11 cellular contexts compared by ENCODE assay signal in the genomic region with DNA sequence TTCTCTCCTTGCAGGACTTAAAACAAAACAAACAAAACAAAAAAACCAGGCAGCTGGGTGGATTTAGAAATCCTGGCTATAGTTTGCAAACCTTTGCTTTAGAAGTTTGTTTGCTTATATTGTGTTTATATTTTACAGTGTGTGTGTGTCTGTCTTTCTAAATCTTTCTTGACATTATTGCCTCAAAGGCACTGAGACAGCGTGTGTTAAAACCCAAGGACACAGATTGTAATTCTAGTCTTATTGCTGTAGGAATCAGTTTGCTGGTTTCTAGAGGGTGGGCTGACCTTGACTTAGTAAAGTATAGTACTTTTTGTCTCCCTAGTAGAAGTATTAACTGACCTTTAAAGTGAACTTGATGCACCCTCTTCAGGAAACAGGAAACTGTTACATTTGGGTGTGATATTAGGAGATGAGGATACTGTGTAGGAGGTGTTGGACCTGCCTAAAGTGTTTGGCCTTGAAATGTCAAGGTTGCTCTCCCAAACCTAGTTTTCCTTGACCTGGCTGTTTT.
A peak's percentile ranks its signal among the peaks of the same experiment; 100 is the strongest.
DNase-seq lines count a peak whose midpoint lies in the region; ATAC-seq, FAIRE-seq and TF ChIP-seq lines count a peak whose summit lies in the region.
"Had no signal": no experiment of that assay in that cellular context is flagged by ENCODE, and none has a peak within 500 bp of the region (broad histone marks: within the 10 kb centered on the region; RNA-seq: fewer than 3 reads in every experiment).

No MANE protein-coding gene starts in this region.

- 67% methylated on average over 1 of the region's 1 CpG for WGBS in K562 (ENCODE audit: insufficient coverage, low coverage, missing lambda C conversion rate)
- WGBS in suprapubic skin = 71% methylated on average over 1 of the region's 1 CpG

- H3K27ac ChIP-seq in K562 (ENCODE audit: extremely low read depth, low read depth, low read length) (no peak overlapping the region), suprapubic skin (no peak overlapping the region)

- DNase-seq in GM20000 (ENCODE audit: low spot score) = peak; percentile 5
- DNase-seq in NCI-H226 = peak; percentile 12
- peak in 1 of 4 experiments; percentile 20 for DNase-seq in K562 (ENCODE audit: extremely low read depth in 1 of 4, low spot score in 3 of 4)
- DNase-seq in mesothelial cell of epicardium (ENCODE audit: low spot score in 2 of 2, unreplicated experiment in 2 of 2) = no peak
- no peak for DNase-seq in suprapubic skin (ENCODE audit: low spot score in 2 of 2)
- DNase-seq: NCI-H1694; stimulated activated CD4-positive, alpha-beta T cell treated with anti-CD3 and anti-CD28 coated beads, Interleukin-12 subunit alpha, Interleukin-12 subunit beta, amount 100 ng/mL, for 4 hours; stimulated activated CD8-positive, alpha-beta memory T cell treated with anti-CD3 and anti-CD28 coated beads, Interleukin-4, amount 100 ng/mL, for 48 hours had no signal

- no peak for TF ChIP-seq POLR2A in K562 (conservative IDR thresholded peaks at IDR 0.05)
- TF ChIP-seq POLR2A in suprapubic skin (IDR thresholded peaks at IDR 0.05) = no peak

- peak overlapping the region; percentile 3 for H3K27ac Mint-ChIP-seq in mesothelial cell of epicardium
- H3K27ac Mint-ChIP-seq: activated T-helper 2 cell treated with anti-CD3 and anti-CD28 coated beads, Interferon-gamma antibody, Interleukin-2, Interleukin-4, amounts not matched to agents 10 μg/mL and 5 μg/mL and 100 μg/mL, durations not matched to agents 14 hours and 24 hours and 36 hours had no signal

- H2AFZ ChIP-seq in K562 (ENCODE audit: low read depth, low read length) = no peak overlapping the region

- H3K4me1 ChIP-seq in K562 (replicated peaks in 1 of 2; ENCODE audit: control insufficient read depth in 2 of 2, insufficient read depth in 2 of 2, low read length in 2 of 2) (peaks cover 0 to 5% of the 10 kb centered on the region in 2 experiments; a peak in 2 of 5 replicates), suprapubic skin (peaks cover 37% of the 10 kb centered on the region)

- no peaks in the 10 kb centered on the region for H3K27me3 ChIP-seq in K562 (ENCODE audit: control insufficient read depth in 2 of 2, insufficient read depth in 2 of 2, low read length in 2 of 2)
- H3K27me3 ChIP-seq in suprapubic skin = no peaks in the 10 kb centered on the region

- peaks cover 18% of the 10 kb centered on the region for H3K9me3 Mint-ChIP-seq in mesothelial cell of epicardium
- H3K9me3 Mint-ChIP-seq: activated T-helper 2 cell treated with anti-CD3 and anti-CD28 coated beads, Interferon-gamma antibody, Interleukin-2, Interleukin-4, amounts not matched to agents 10 μg/mL and 5 μg/mL and 100 μg/mL, durations not matched to agents 14 hours and 24 hours and 36 hours had no signal

- H4K20me1 ChIP-seq in K562 (replicated peaks; ENCODE audit: control insufficient read depth, insufficient read depth, low read length) = no peaks in the 10 kb centered on the region

- H3K27me3 Mint-ChIP-seq in mesothelial cell of epicardium (ENCODE audit: low read depth) = no peaks in the 10 kb centered on the region

- no peak overlapping the region for H3K4me3 Mint-ChIP-seq in mesothelial cell of epicardium

- H3K9me1 ChIP-seq in K562 (ENCODE audit: control insufficient read depth, insufficient read depth, low read length) = no peaks in the 10 kb centered on the region

- no TSS peak for BruUV-seq in K562 (replicated peaks; lab: Mats Ljungman, UMichigan)

- peaks cover 19% of the 10 kb centered on the region for H3K36me3 Mint-ChIP-seq in mesothelial cell of epicardium

- H3K9me3 ChIP-seq in K562 (replicated peaks; ENCODE audit: control insufficient read depth, insufficient read depth, low read depth, low read length) (no peaks in the 10 kb centered on the region), suprapubic skin (no peaks in the 10 kb centered on the region)

- intact Hi-C loops in K562 (cut with micrococcal nuclease) = loop anchor here (10.0 kb wide), 1 partner anchor 165 kb away; no protein-coding TSS in a partner anchor

- H3K36me3 ChIP-seq in K562 (ENCODE audit: control insufficient read depth, insufficient read depth, low read length) = peaks cover 11% of the 10 kb centered on the region; the same call in 2 of the 3 replicates
- no peaks in the 10 kb centered on the region for H3K36me3 ChIP-seq in suprapubic skin

- CTCF ChIA-PET in K562 (lab: Yijun Ruan, JAX; ENCODE audit: low intra/inter-chr PET ratio) = no interaction called here

- H3K79me2 ChIP-seq in K562 (ENCODE audit: control insufficient read depth, insufficient read depth, low read length) = peaks cover 84% of the 10 kb centered on the region

- in situ Hi-C loops in K562 (cut with MboI) = no loop called here

- TF ChIP-seq RAD21 in K562 (CRISPR knock-in tag; conservative IDR thresholded peaks at IDR 0.05 in 1 of 2, IDR thresholded peaks at IDR 0.05 in 1 of 2) = peak in 1 of 2 experiments; percentile 54; a peak in 3 of 4 replicates

- no peak overlapping the region for H3K4me2 ChIP-seq in K562 (ENCODE audit: insufficient read depth, low read length)

- no peak overlapping the region for H3K9ac ChIP-seq in K562 (ENCODE audit: insufficient read depth in 1 of 2, low read depth in 2 of 2, low read length in 2 of 2)

- POLR2A ChIA-PET in K562 (lab: Yijun Ruan, JAX) = interaction anchor here (0.6 kb wide), 1 partner anchor 12 kb away, joined by 3 read pairs; no protein-coding TSS in a partner anchor

- TF ChIP-seq EP300 in K562 (IDR thresholded peaks at IDR 0.05; ENCODE audit: low read length) = no peak
- no peak for TF ChIP-seq EP300 in suprapubic skin (IDR thresholded peaks at IDR 0.05)

- ATAC-seq in K562 (peak; percentile 79), HG02610 (IDR thresholded peaks at IDR 0.05; ENCODE audit: unreplicated experiment) (no peak), HG03196 (IDR thresholded peaks at IDR 0.05; ENCODE audit: unreplicated experiment) (no peak)

- H3K4me1 Mint-ChIP-seq in mesothelial cell of epicardium = peaks cover 14% of the 10 kb centered on the region

- H3K4me3 ChIP-seq in K562 = no peak overlapping the region
- H3K4me3 ChIP-seq in suprapubic skin = no peak overlapping the region

- no peak for TF ChIP-seq CTCF in GM20000 (IDR thresholded peaks at IDR 0.05; ENCODE audit: extremely low read depth, missing control alignments)
- peak in 1 of 3 experiments; percentile 44; a peak in 2 of 6 replicates for TF ChIP-seq CTCF in K562 (IDR thresholded peaks at IDR 0.05 in 2 of 3, conservative IDR thresholded peaks at IDR 0.05 in 1 of 3; ENCODE audit: insufficient read depth in 2 of 3, low read depth in 1 of 3, low read length in 3 of 3)
- no peak for TF ChIP-seq CTCF in mesothelial cell of epicardium (IDR thresholded peaks at IDR 0.05; ENCODE audit: unreplicated experiment)
- TF ChIP-seq CTCF in suprapubic skin (IDR thresholded peaks at IDR 0.05) = no peak

- peak; percentile 72 for FAIRE-seq in K562 (lab: Jason Lieb, UNC)

TF ChIP-seq in K562, 482 proteins besides CTCF, POLR2A, EP300 and RAD21 (continues in another document):
- TF ChIP-seq ILK (tag; IDR thresholded peaks at IDR 0.05; ENCODE audit: borderline replicate concordance, low read depth) = no peak
- TF ChIP-seq ELK1 (CRISPR knock-in tag; IDR thresholded peaks at IDR 0.05) = no peak
- peak; percentile 87 for TF ChIP-seq ESRRA (IDR thresholded peaks at IDR 0.05; ENCODE audit: borderline replicate concordance, low read depth)
- TF ChIP-seq, protein P1, sequence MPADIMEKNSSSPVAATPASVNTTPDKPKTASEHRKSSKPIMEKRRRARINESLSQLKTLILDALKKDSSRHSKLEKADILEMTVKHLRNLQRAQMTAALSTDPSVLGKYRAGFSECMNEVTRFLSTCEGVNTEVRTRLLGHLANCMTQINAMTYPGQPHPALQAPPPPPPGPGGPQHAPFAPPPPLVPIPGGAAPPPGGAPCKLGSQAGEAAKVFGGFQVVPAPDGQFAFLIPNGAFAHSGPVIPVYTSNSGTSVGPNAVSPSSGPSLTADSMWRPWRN (IDR thresholded peaks at IDR 0.05; ENCODE audit: low read depth) = no peak
- TF ChIP-seq FOXA1 (IDR thresholded peaks at IDR 0.05; ENCODE audit: borderline replicate concordance) = no peak
- TF ChIP-seq HNRNPH1 (optimal IDR thresholded peaks at IDR 0.05; ENCODE audit: low read depth, low read length) = no peak
- no peak for TF ChIP-seq RAD51 (IDR thresholded peaks at IDR 0.05; ENCODE audit: borderline replicate concordance, low read depth)
- no peak for TF ChIP-seq CBX8 (IDR thresholded peaks at IDR 0.05; ENCODE audit: borderline replicate concordance, extremely low read depth, low read depth, low read length, poor library complexity, severe bottlenecking)
- no peak for TF ChIP-seq BRD4 (IDR thresholded peaks at IDR 0.05)
- TF ChIP-seq PTRF (tag; IDR thresholded peaks at IDR 0.05) = no peak
- no peak for TF ChIP-seq MCM2 (IDR thresholded peaks at IDR 0.05; ENCODE audit: low read depth)
- TF ChIP-seq, protein P2, sequence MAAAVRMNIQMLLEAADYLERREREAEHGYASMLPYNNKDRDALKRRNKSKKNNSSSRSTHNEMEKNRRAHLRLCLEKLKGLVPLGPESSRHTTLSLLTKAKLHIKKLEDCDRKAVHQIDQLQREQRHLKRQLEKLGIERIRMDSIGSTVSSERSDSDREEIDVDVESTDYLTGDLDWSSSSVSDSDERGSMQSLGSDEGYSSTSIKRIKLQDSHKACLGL (CRISPR knock-in tag; IDR thresholded peaks at IDR 0.05; ENCODE audit: borderline replicate concordance, poor library complexity, severe bottlenecking) = no peak
- TF ChIP-seq, protein P3, sequence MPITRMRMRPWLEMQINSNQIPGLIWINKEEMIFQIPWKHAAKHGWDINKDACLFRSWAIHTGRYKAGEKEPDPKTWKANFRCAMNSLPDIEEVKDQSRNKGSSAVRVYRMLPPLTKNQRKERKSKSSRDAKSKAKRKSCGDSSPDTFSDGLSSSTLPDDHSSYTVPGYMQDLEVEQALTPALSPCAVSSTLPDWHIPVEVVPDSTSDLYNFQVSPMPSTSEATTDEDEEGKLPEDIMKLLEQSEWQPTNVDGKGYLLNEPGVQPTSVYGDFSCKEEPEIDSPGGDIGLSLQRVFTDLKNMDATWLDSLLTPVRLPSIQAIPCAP (CRISPR knock-in tag; IDR thresholded peaks at IDR 0.05; ENCODE audit: borderline replicate concordance) = no peak
- no peak for TF ChIP-seq ZNF79 (CRISPR knock-in tag; IDR thresholded peaks at IDR 0.05; ENCODE audit: low read depth)
- TF ChIP-seq ZNF583 (CRISPR knock-in tag; IDR thresholded peaks at IDR 0.05) = no peak

Comparison
In these comparisons a context has a peak if more than half of its experiments do, and no peak if none do; other contexts are left out.
1. DNase-seq: peak in GM20000 (single experiment) and NCI-H226 (single experiment); none in mesothelial cell of epicardium (0 of 2) and suprapubic skin (0 of 2).